In the genomic region with DNA sequence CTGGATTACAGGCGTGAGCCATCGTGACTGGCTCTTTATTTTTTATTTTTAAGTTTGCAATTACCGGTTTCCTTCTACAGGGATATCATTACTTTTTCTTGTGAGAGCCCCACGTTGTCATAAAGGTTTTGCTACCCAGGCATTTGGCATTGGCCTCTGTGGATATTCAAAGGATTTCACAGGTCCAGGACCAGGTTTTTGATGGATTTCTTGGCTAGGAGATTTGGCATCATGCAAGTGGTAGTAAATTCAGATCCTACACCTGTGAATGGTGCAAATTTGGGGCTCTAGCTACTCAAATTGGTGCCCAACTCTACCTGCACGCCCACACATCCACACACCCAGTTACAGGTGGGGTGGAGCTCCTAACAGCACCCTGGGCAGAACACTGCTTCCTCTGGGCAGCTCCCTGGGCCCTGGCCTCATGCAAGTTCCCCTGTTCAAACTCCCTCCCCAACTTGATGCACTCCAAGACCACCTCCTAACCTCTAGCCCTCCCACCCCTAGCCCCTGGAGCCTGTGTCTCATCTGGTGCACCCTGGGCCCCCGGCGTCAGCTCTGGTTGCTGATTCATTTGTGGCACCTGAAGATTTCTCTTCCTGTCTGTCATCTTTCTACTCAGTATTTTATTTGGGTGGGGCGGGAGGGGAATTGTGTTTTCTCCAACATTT, we compare ENCODE assay signal across 20 cellular contexts. TPM values are rescaled to one million over a fixed set of nuclear protein-coding genes. Genes with fewer than 3 reads are reported as not detected.
DNase-seq lines count a peak whose midpoint lies in the region; ATAC-seq and TF ChIP-seq lines count a peak whose summit lies in the region.
"Had no signal": no experiment of that assay in that cellular context is flagged by ENCODE, and none has a peak within 500 bp of the region (broad histone marks: within the 10 kb centered on the region; RNA-seq: fewer than 3 reads in every experiment).

No MANE protein-coding gene starts in this region.

- H3K4me1 ChIP-seq in lower lobe of right lung = no peaks in the 10 kb centered on the region

- H3K27me3 ChIP-seq in lower lobe of right lung (ENCODE audit: low read depth) = peaks cover 26% of the 10 kb centered on the region

- no peaks in the 10 kb centered on the region for H3K9me3 Mint-ChIP-seq in stimulated activated effector memory CD8-positive, alpha-beta T cell treated with anti-CD3 and anti-CD28 coated beads, Interleukin-12 subunit alpha, Interleukin-12 subunit beta, amount 100 ng/mL, for 72 hours
- no peaks in the 10 kb centered on the region for H3K9me3 Mint-ChIP-seq in activated CD4-positive, alpha-beta T cell treated with anti-CD3 and anti-CD28 coated beads, Interleukin-2, amount 10 ng/mL, durations not matched to agents 24 days and 14 days

- ATAC-seq in lower lobe of right lung (no peak), HG02798 (IDR thresholded peaks at IDR 0.05; ENCODE audit: poor library complexity, unreplicated experiment) (no peak)
- peak; percentile 37 for ATAC-seq in stimulated activated effector memory CD8-positive, alpha-beta T cell treated with anti-CD3 and anti-CD28 coated beads, Interleukin-12 subunit alpha, Interleukin-12 subunit beta, amount 100 ng/mL, for 72 hours
- ATAC-seq: CD8-positive, alpha-beta T cell had no signal

- TF ChIP-seq CTCF in lower lobe of right lung (IDR thresholded peaks at IDR 0.05) = no peak

- H3K27me3 Mint-ChIP-seq in activated CD4-positive, alpha-beta T cell treated with anti-CD3 and anti-CD28 coated beads, Interleukin-2, amount 10 ng/mL, durations not matched to agents 24 days and 14 days = peaks cover 28% of the 10 kb centered on the region

- H3K4me3 Mint-ChIP-seq in stimulated activated effector memory CD8-positive, alpha-beta T cell treated with anti-CD3 and anti-CD28 coated beads, Interleukin-12 subunit alpha, Interleukin-12 subunit beta, amount 100 ng/mL, for 72 hours = no peak overlapping the region
- no peak overlapping the region for H3K4me3 Mint-ChIP-seq in activated CD4-positive, alpha-beta T cell treated with anti-CD3 and anti-CD28 coated beads, Interleukin-2, amount 10 ng/mL, durations not matched to agents 24 days and 14 days
- H3K4me3 Mint-ChIP-seq: B cell; CD8-positive, alpha-beta T cell had no signal

- no peak overlapping the region for H3K4me3 ChIP-seq in lower lobe of right lung

- peak; percentile 74 for DNase-seq in G401 (ENCODE audit: low spot score)
- peak; percentile 76 for DNase-seq in cerebellar cortex (ENCODE audit: low spot score)
- peak; percentile 28 for DNase-seq in lower lobe of right lung
- DNase-seq in stimulated activated effector memory CD8-positive, alpha-beta T cell treated with anti-CD3 and anti-CD28 coated beads, Interleukin-12 subunit alpha, Interleukin-12 subunit beta, amount 100 ng/mL, for 72 hours (ENCODE audit: low spot score in 2 of 2) = no peak
- no peak for DNase-seq in CD1c-positive myeloid dendritic cell (ENCODE audit: extremely low spot score)
- no peak for DNase-seq in activated CD4-positive, alpha-beta T cell treated with anti-CD3 and anti-CD28 coated beads, Interleukin-2, amount 10 ng/mL, durations not matched to agents 24 days and 14 days
- DNase-seq: DMS79 treated with DMSO at 0.1 percent for 48 hours, GDM1, GOT3, KG1, NCI-H1092, NCI-H1694, NCI-H345, NCI-H526 treated with DMSO at 0.1 percent for 48 hours, OCI-M1, RPMI8226 had no signal

- H3K36me3 Mint-ChIP-seq in stimulated activated effector memory CD8-positive, alpha-beta T cell treated with anti-CD3 and anti-CD28 coated beads, Interleukin-12 subunit alpha, Interleukin-12 subunit beta, amount 100 ng/mL, for 72 hours = no peaks in the 10 kb centered on the region
- H3K36me3 Mint-ChIP-seq in activated CD4-positive, alpha-beta T cell treated with anti-CD3 and anti-CD28 coated beads, Interleukin-2, amount 10 ng/mL, durations not matched to agents 24 days and 14 days (ENCODE audit: low read depth) = no peaks in the 10 kb centered on the region
- H3K36me3 Mint-ChIP-seq: CD8-positive, alpha-beta T cell had no signal

- no peaks in the 10 kb centered on the region for H3K36me3 ChIP-seq in lower lobe of right lung

- intact Hi-C loops in lower lobe of right lung (cut with DNase I) = no loop called here
- intact Hi-C loops in activated CD4-positive, alpha-beta T cell treated with anti-CD3 and anti-CD28 coated beads, Interleukin-2, amount 10 ng/mL, durations not matched to agents 24 days and 14 days (cut with micrococcal nuclease) = no loop called here

- no peak overlapping the region for H3K27ac Mint-ChIP-seq in stimulated activated effector memory CD8-positive, alpha-beta T cell treated with anti-CD3 and anti-CD28 coated beads, Interleukin-12 subunit alpha, Interleukin-12 subunit beta, amount 100 ng/mL, for 72 hours
- H3K27ac Mint-ChIP-seq in activated CD4-positive, alpha-beta T cell treated with anti-CD3 and anti-CD28 coated beads, Interleukin-2, amount 10 ng/mL, durations not matched to agents 24 days and 14 days = no peak overlapping the region
- H3K27ac Mint-ChIP-seq: B cell; CD8-positive, alpha-beta T cell had no signal

- peaks cover 10% of the 10 kb centered on the region for H3K9me3 ChIP-seq in lower lobe of right lung

- no peaks in the 10 kb centered on the region for H3K4me1 Mint-ChIP-seq in stimulated activated effector memory CD8-positive, alpha-beta T cell treated with anti-CD3 and anti-CD28 coated beads, Interleukin-12 subunit alpha, Interleukin-12 subunit beta, amount 100 ng/mL, for 72 hours
- H3K4me1 Mint-ChIP-seq in activated CD4-positive, alpha-beta T cell treated with anti-CD3 and anti-CD28 coated beads, Interleukin-2, amount 10 ng/mL, durations not matched to agents 24 days and 14 days = no peaks in the 10 kb centered on the region
- H3K4me1 Mint-ChIP-seq: B cell had no signal

- in situ Hi-C loops in G401 (cut with HindIII; ENCODE audit: low sequenced_read_pairs) = no loop called here

- H3K27ac ChIP-seq in lower lobe of right lung = no peak overlapping the region

RNA-seq across cellular contexts. Expression of a gene that starts 9.3 kb away (rescaled TPM):
- total RNA-seq in G401 (2014; rRNA removed; shearing (Covaris generic)) = not detected in 2 replicates
- total RNA-seq in lower lobe of right lung = not detected
- total RNA-seq in activated CD4-positive, alpha-beta T cell treated with anti-CD3 and anti-CD28 coated beads, Interleukin-2, amount 10 ng/mL, durations not matched to agents 24 days and 14 days = not detected in 2 replicates
- total RNA-seq: B cell; CD8-positive, alpha-beta T cell; M059J had no signal

RNA-seq across cellular contexts. Expression of a gene that starts 23.0 kb away (rescaled TPM):
- 0.18 TPM in 1 of 2 replicates, not detected in the other for total RNA-seq in G401 (2014; rRNA removed; shearing (Covaris generic))
- total RNA-seq in lower lobe of right lung = 11.5 TPM
- not detected in 2 replicates for total RNA-seq in activated CD4-positive, alpha-beta T cell treated with anti-CD3 and anti-CD28 coated beads, Interleukin-2, amount 10 ng/mL, durations not matched to agents 24 days and 14 days
- total RNA-seq: B cell; CD8-positive, alpha-beta T cell; M059J had no signal

RNA-seq across cellular contexts. Expression of a gene that starts 58.7 kb away (rescaled TPM):
- 13.2 and 17.2 TPM in 2 replicates for total RNA-seq in G401 (2014; rRNA removed; shearing (Covaris generic))
- 18.2 TPM for total RNA-seq in lower lobe of right lung
- total RNA-seq in activated CD4-positive, alpha-beta T cell treated with anti-CD3 and anti-CD28 coated beads, Interleukin-2, amount 10 ng/mL, durations not matched to agents 24 days and 14 days = 15.7 and 16.8 TPM in 2 replicates

Comparison
In these comparisons a context has a peak if more than half of its experiments do, and no peak if none do; other contexts are left out.
1. DNase-seq: peak in G401 (single experiment), cerebellar cortex (single experiment) and lower lobe of right lung (single experiment); none in stimulated activated effector memory CD8-positive, alpha-beta T cell treated with anti-CD3 and anti-CD28 coated beads, Interleukin-12 subunit alpha, Interleukin-12 subunit beta, amount 100 ng/mL, for 72 hours (0 of 2), CD1c-positive myeloid dendritic cell (single experiment) and activated CD4-positive, alpha-beta T cell treated with anti-CD3 and anti-CD28 coated beads, Interleukin-2, amount 10 ng/mL, durations not matched to agents 24 days and 14 days (single experiment).
2. RNA of a gene that starts 23.0 kb away (total RNA-seq): 11.5 TPM in lower lobe of right lung (single experiment); 0.18 TPM in G401 and not detected in activated CD4-positive, alpha-beta T cell treated with anti-CD3 and anti-CD28 coated beads, Interleukin-2, amount 10 ng/mL, durations not matched to agents 24 days and 14 days; every median in the first group is over 10 times any median in the second.